In genomic region chr17:27226611-27227234, GRCh38 we compare ENCODE assay signal across 13 cellular contexts.
DNase-seq lines count a peak whose midpoint lies in the region; ATAC-seq, FAIRE-seq and TF ChIP-seq lines count a peak whose summit lies in the region.
"Had no signal": no experiment of that assay in that cellular context is flagged by ENCODE, and none has a peak within 500 bp of the region (broad histone marks: within the 10 kb centered on the region; RNA-seq: fewer than 3 reads in every experiment).

No MANE protein-coding gene starts in this region.

- H3K27ac ChIP-seq in SJSA1 (peak overlapping the region; percentile 7; the same call in 1 of the 2 replicates), esophagus muscularis mucosa (replicated peaks in 1 of 4) (no peak overlapping the region)

- no peak for TF ChIP-seq EP300 in esophagus muscularis mucosa (IDR thresholded peaks at IDR 0.05)

- FAIRE-seq in GM12891 (lab: Jason Lieb, UNC), result peak; percentile 26

- H3K36me3 ChIP-seq in SJSA1 (no peaks in the 10 kb centered on the region), esophagus muscularis mucosa (no peaks in the 10 kb centered on the region)

- H3K27me3 ChIP-seq in SJSA1 (replicated peaks) (no peaks in the 10 kb centered on the region), esophagus muscularis mucosa (no peaks in the 10 kb centered on the region)

- ATAC-seq in HG02884 (IDR thresholded peaks at IDR 0.05; ENCODE audit: unreplicated experiment), result no peak
- ATAC-seq: Right ventricle myocardium inferior had no signal

- DNase-seq in GM12891 (ENCODE audit: insufficient read length, low spot score) (no peak), SJSA1 (ENCODE audit: low read depth in 1 of 2, low spot score in 2 of 2) (peak; percentile 35 to 58), esophagus muscularis mucosa (ENCODE audit: extremely low spot score) (peak; percentile 8), myocyte (ENCODE audit: low read depth) (peak; percentile 13), head of caudate nucleus (no peak), OCI-M1 (lab: John Stamatoyannopoulos, UW) (no peak)
- no peak for DNase-seq in stimulated activated CD4-positive, alpha-beta T cell treated with anti-CD3 and anti-CD28 coated beads, Interleukin-4, amount 100 ng/mL, for 24 hours
- DNase-seq: activated T-cell treated with anti-CD3 and anti-CD28 coated beads for 4 hours, endodermal cell, MV-4-11, naive B cell had no signal

- H3K4me3 ChIP-seq in SJSA1, result no peak overlapping the region
- no peak overlapping the region for H3K4me3 ChIP-seq in esophagus muscularis mucosa

- no peak for TF ChIP-seq POLR2A in GM12891 (IDR thresholded peaks at IDR 0.05; ENCODE audit: low read depth, low read length)
- TF ChIP-seq POLR2A in esophagus muscularis mucosa (IDR thresholded peaks at IDR 0.05; ENCODE audit: low read depth), result no peak

- no peaks in the 10 kb centered on the region for H3K9me3 ChIP-seq in SJSA1 (replicated peaks)
- peaks cover 0 to 4% (median 0%) of the 10 kb centered on the region in 4 donors for H3K9me3 ChIP-seq in esophagus muscularis mucosa

- no peak for TF ChIP-seq CTCF in esophagus muscularis mucosa (IDR thresholded peaks at IDR 0.05)

- WGBS in esophagus muscularis mucosa, result 83% methylated on average over 4 of the region's 4 CpGs

- H3K4me1 ChIP-seq in SJSA1 (replicated peaks), result peaks cover 5% of the 10 kb centered on the region
- H3K4me1 ChIP-seq in esophagus muscularis mucosa, result no peaks in the 10 kb centered on the region

- intact Hi-C loops in esophagus muscularis mucosa (cut with DNase I), result no loop called here
- intact Hi-C loops in head of caudate nucleus (cut with DNase I), result no loop called here

TF ChIP-seq in GM12891, 5 proteins besides CTCF, POLR2A, EP300 and RAD21:
- TF ChIP-seq POLR2AphosphoS5 (IDR thresholded peaks at IDR 0.05; ENCODE audit: low read depth, low read length) (no peak), SPI1 (IDR thresholded peaks at IDR 0.05; ENCODE audit: low read depth, low read length) (no peak), PAX5 (IDR thresholded peaks at IDR 0.05; ENCODE audit: insufficient read depth, low read length, severe bottlenecking) (no peak), POU2F2 (IDR thresholded peaks at IDR 0.05; ENCODE audit: low read depth, low read length) (no peak), TAF1 (IDR thresholded peaks at IDR 0.05; ENCODE audit: low read depth, low read length) (no peak)

Comparison
In these comparisons a context has a peak if more than half of its experiments do, and no peak if none do; other contexts are left out.
1. DNase-seq: peak in SJSA1 (2 of 2), esophagus muscularis mucosa (single experiment) and myocyte (single experiment); none in GM12891 (single experiment), stimulated activated CD4-positive, alpha-beta T cell treated with anti-CD3 and anti-CD28 coated beads, Interleukin-4, amount 100 ng/mL, for 24 hours (single experiment), head of caudate nucleus (0 of 42) and OCI-M1 (single experiment).